10 cellular contexts compared by ENCODE assay signal in the genomic region with DNA sequence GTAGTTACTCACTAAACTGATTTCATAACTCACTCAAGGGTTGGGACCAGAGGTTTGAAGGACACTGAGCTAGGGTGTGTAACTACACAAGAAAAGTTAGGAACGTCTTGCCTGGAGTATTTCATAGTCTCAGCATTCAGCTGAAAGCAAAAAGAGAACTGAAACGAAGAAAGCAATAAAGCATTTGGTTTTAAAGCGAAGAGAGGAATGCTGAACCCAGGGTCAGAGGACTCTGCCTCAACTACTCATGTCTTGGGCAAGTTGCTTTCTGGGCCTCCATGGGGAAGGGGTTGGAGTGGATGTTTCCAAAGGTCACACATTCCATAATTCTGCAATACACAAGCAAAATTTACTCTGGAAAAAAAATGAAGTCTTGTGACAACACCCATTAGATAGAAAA. TPM values are rescaled to one million over a fixed set of nuclear protein-coding genes. Genes with fewer than 3 reads are reported as not detected.
A peak's percentile ranks its signal among the peaks of the same experiment; 100 is the strongest.
DNase-seq lines count a peak whose midpoint lies in the region; ATAC-seq and TF ChIP-seq lines count a peak whose summit lies in the region.
"Had no signal": no experiment of that assay in that cellular context is flagged by ENCODE, and none has a peak within 500 bp of the region (broad histone marks: within the 10 kb centered on the region; RNA-seq: fewer than 3 reads in every experiment).

No MANE protein-coding gene starts in this region.

- peak; percentile 32 for DNase-seq in GM13976 (ENCODE audit: low spot score)
- no peak for DNase-seq in endodermal cell
- peak; percentile 46 for DNase-seq in renal cortical epithelial cell (ENCODE audit: low read depth)
- DNase-seq in amniotic stem cell (lab: John Stamatoyannopoulos, UW) = no peak
- DNase-seq in thyroid gland = no peak
- DNase-seq: NCI-H1092, T1000 had no signal

- ATAC-seq in GM21576 (IDR thresholded peaks at IDR 0.05; ENCODE audit: unreplicated experiment) = no peak

- H3K27ac Mint-ChIP-seq in endodermal cell = no peak overlapping the region

- H3K9me3 ChIP-seq in OCI-LY3 (ENCODE audit: insufficient read depth, low read length) (no peaks in the 10 kb centered on the region), endodermal cell (ENCODE audit: control insufficient read depth, low read length) (no peaks in the 10 kb centered on the region), thyroid gland (no peaks in the 10 kb centered on the region)

- no peak overlapping the region for H2AFZ ChIP-seq in OCI-LY3 (ENCODE audit: low read depth, low read length)

- H3K4me1 ChIP-seq in OCI-LY3 (ENCODE audit: low read length) (peaks cover 16% of the 10 kb centered on the region), endodermal cell (ENCODE audit: control insufficient read depth, insufficient read depth, low read length) (no peaks in the 10 kb centered on the region), thyroid gland (peaks cover 6 to 16% of the 10 kb centered on the region in 2 donors)

- no peak for TF ChIP-seq POLR2A in thyroid gland (IDR thresholded peaks at IDR 0.05)

- in situ Hi-C loops in GM13976 (cut with MboI; ENCODE audit: low sequenced_read_pairs, unreplicated experiment) = no loop called here

- peak overlapping the region; percentile 89 for H3K4me3 Mint-ChIP-seq in endodermal cell

- H3K4me1 Mint-ChIP-seq in endodermal cell = peaks cover 16% of the 10 kb centered on the region

- H3K27me3 ChIP-seq in OCI-LY3 (ENCODE audit: low read depth, low read length) (no peaks in the 10 kb centered on the region), endodermal cell (ENCODE audit: control insufficient read depth, insufficient read depth, low read length, poor library complexity, severe bottlenecking) (no peaks in the 10 kb centered on the region), thyroid gland (no peaks in the 10 kb centered on the region)
- H3K27me3 ChIP-seq: cardiac muscle cell had no signal

- TF ChIP-seq CTCF in GM13976 (IDR thresholded peaks at IDR 0.05; ENCODE audit: borderline replicate concordance, control extremely low read depth, extremely low read depth, insufficient read depth, missing control alignments) = no peak
- TF ChIP-seq CTCF in OCI-LY3 (IDR thresholded peaks at IDR 0.05; ENCODE audit: low read depth, low read length) = no peak
- TF ChIP-seq CTCF in endodermal cell (conservative IDR thresholded peaks at IDR 0.05) = no peak
- no peak for TF ChIP-seq CTCF in thyroid gland (IDR thresholded peaks at IDR 0.05)

- H3K36me3 ChIP-seq in OCI-LY3 (replicated peaks; ENCODE audit: low read depth, low read length) (no peaks in the 10 kb centered on the region), endodermal cell (ENCODE audit: control insufficient read depth, insufficient read depth, low read length) (peaks cover 9% of the 10 kb centered on the region), thyroid gland (no peaks in the 10 kb centered on the region)
- H3K36me3 ChIP-seq: cardiac muscle cell had no signal

- peak overlapping the region; percentile 15; the same call in 1 of the 2 replicates for H3K27ac ChIP-seq in OCI-LY3 (ENCODE audit: low read length)
- H3K27ac ChIP-seq in endodermal cell (ENCODE audit: low read depth, low read length) = no peak overlapping the region
- peak overlapping the region in 1 of 3 donors; percentile 49 for H3K27ac ChIP-seq in thyroid gland
- H3K27ac ChIP-seq: cardiac muscle cell had no signal

- peaks cover 5% of the 10 kb centered on the region; the same call in 1 of the 2 replicates for H3K79me2 ChIP-seq in OCI-LY3 (ENCODE audit: low read length)

- H4K20me1 ChIP-seq in OCI-LY3 (ENCODE audit: insufficient read depth, low read length) = no peaks in the 10 kb centered on the region

- intact Hi-C loops in thyroid gland (cut with DNase I) = no loop called here

- H3K27me3 Mint-ChIP-seq in endodermal cell (ENCODE audit: insufficient read depth) = no peaks in the 10 kb centered on the region

- 93 to 100% methylated on average over 2 to 3 of the region's 3 CpGs for WGBS in endodermal cell (ENCODE audit: insufficient coverage in 1 of 2, insufficient read length in 1 of 2), 2 experiments
- 69 to 74% methylated on average over 3 of the region's 3 CpGs for WGBS in thyroid gland, 2 donors

- H3K9ac ChIP-seq in OCI-LY3 (ENCODE audit: low read length) (no peak overlapping the region), endodermal cell (ENCODE audit: extremely low read depth, low read length, poor library complexity, severe bottlenecking) (no peak overlapping the region)

- H3K9me3 Mint-ChIP-seq in endodermal cell = no peaks in the 10 kb centered on the region

- H3K36me3 Mint-ChIP-seq in endodermal cell (ENCODE audit: low read depth) = peaks cover 19% of the 10 kb centered on the region

- H3K4me3 ChIP-seq in OCI-LY3 (ENCODE audit: low read length) (peak overlapping the region; percentile 35), endodermal cell (ENCODE audit: low read length) (peak overlapping the region; percentile 99), thyroid gland (replicated peaks in 1 of 3) (no peak overlapping the region)

- H3K4me2 ChIP-seq in OCI-LY3 (ENCODE audit: low read length) = peak overlapping the region; percentile 36

RNA-seq across cellular contexts. Expression of a gene that starts 1.4 kb away (rescaled TPM):
- total RNA-seq in endodermal cell = 10 to 100 TPM; 46.4 to 48.1 TPM
- 42.6 TPM for polyA plus RNA-seq in endodermal cell (2013, experiment 1 of 2)
- polyA plus RNA-seq in endodermal cell (2013, experiment 2 of 2) = 43.5 TPM
- 177 and 265 TPM in 2 replicates for total RNA-seq in renal cortical epithelial cell
- total RNA-seq in thyroid gland = 100 to 1,000 TPM; 130 to 174 (median 160) TPM

Comparison
In these comparisons a context has a peak if more than half of its experiments do, and no peak if none do; other contexts are left out.
1. DNase-seq: peak in GM13976 (single experiment) and renal cortical epithelial cell (single experiment); none in endodermal cell (single experiment), amniotic stem cell (single experiment) and thyroid gland (0 of 2).
2. H3K4me3 ChIP-seq: peak in OCI-LY3 (single experiment) and endodermal cell (single experiment); none in thyroid gland (0 of 3).